In the genomic region with DNA sequence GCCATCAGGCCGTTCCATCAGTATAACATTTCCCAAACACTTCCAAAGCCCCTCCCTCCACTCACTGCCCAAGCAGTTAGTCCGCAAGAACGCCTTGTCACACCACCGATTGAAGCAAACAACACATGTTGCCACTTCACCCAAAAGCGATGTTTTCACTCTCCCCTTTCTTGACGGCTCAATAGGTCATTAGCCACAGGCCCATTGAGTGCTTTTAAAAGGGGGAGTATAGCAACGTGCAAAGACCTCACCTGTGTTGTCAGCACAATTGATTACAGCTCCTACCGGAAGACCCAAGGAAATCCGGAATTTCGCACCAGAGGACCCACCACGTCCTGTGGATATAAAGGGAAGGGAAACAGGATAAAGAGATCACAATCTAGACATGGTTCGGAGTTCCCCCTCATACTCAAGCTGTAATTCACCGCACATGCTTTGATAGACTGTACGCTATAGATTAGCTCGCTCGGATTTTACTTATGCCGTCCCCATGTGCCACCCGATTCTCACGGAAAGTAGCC, we compare ENCODE assay signal across 8 cellular contexts. TPM values are rescaled to one million over a fixed set of nuclear protein-coding genes. Genes with fewer than 3 reads are reported as not detected.
DNase-seq lines count a peak whose midpoint lies in the region; ATAC-seq, FAIRE-seq and TF ChIP-seq lines count a peak whose summit lies in the region.

No MANE protein-coding gene starts in this region.

- peaks cover 22% of the 10 kb centered on the region for H3K4me1 Mint-ChIP-seq in Caco-2 (ENCODE audit: low read depth, unreplicated experiment)

- peak overlapping the region; percentile 100 for H3K4me3 Mint-ChIP-seq in Caco-2 (ENCODE audit: unreplicated experiment)

- H3K36me3 ChIP-seq in Caco-2 (ENCODE audit: control insufficient read depth, insufficient read depth, low read length) (peaks cover 7% of the 10 kb centered on the region), lung (ENCODE audit: control insufficient read depth in 2 of 2, insufficient read depth in 2 of 2, low read length in 2 of 2) (peaks cover 26 to 39% of the 10 kb centered on the region in 2 donors), upper lobe of right lung (peaks cover 48% of the 10 kb centered on the region)

- no peaks in the 10 kb centered on the region for H3K9me3 ChIP-seq in Caco-2
- H3K9me3 ChIP-seq in lung (ENCODE audit: control insufficient read depth in 2 of 2, insufficient read depth in 1 of 2, low read length in 1 of 2): no peaks in the 10 kb centered on the region
- no peaks in the 10 kb centered on the region for H3K9me3 ChIP-seq in upper lobe of right lung

- CTCF ChIA-PET in Caco-2 (lab: Charles Lee): no interaction called here

- no peak for FAIRE-seq in HTR-8/SVneo (lab: Jason Lieb, UNC)

- ATAC-seq in lung (ENCODE audit: insufficient read depth, low FRiP score) (no peak), upper lobe of right lung (peak; percentile 6), GM21723 (IDR thresholded peaks at IDR 0.05; ENCODE audit: unreplicated experiment) (no peak), GM19023 (IDR thresholded peaks at IDR 0.05; ENCODE audit: unreplicated experiment) (no peak)

- peaks cover 67% of the 10 kb centered on the region for H3K36me3 Mint-ChIP-seq in Caco-2 (ENCODE audit: insufficient read depth, unreplicated experiment)

- no peak for DNase-seq in Caco-2
- DNase-seq in NAMALWA (ENCODE audit: low spot score): peak; percentile 41
- no peak for DNase-seq in cardiac fibroblast (ENCODE audit: low read depth in 2 of 2)
- DNase-seq in lung (ENCODE audit: low spot score): no peak
- DNase-seq in upper lobe of right lung: no peak
- no peak for DNase-seq in HTR-8/SVneo (ENCODE audit: insufficient read length, low spot score)

- no peaks in the 10 kb centered on the region for H3K27me3 Mint-ChIP-seq in Caco-2 (ENCODE audit: insufficient read depth, unreplicated experiment)

- H3K4me1 ChIP-seq in Caco-2 (peaks cover 10% of the 10 kb centered on the region; the same call in 1 of the 2 replicates), lung (ENCODE audit: control insufficient read depth in 2 of 2, insufficient read depth in 2 of 2, low read length in 2 of 2) (peaks cover 3 to 14% of the 10 kb centered on the region in 2 donors), upper lobe of right lung (peaks cover 21% of the 10 kb centered on the region)

- peak overlapping the region; percentile 62 for H3K4me3 ChIP-seq in Caco-2 (ENCODE audit: low read depth, low read length)
- H3K4me3 ChIP-seq in cardiac fibroblast (replicated peaks in 1 of 2; ENCODE audit: low read depth in 2 of 2, low read length in 2 of 2): peak overlapping the region; percentile 64 to 76
- peak overlapping the region; percentile 70 for H3K4me3 ChIP-seq in lung
- H3K4me3 ChIP-seq in upper lobe of right lung: peak overlapping the region; percentile 61

- TF ChIP-seq CTCF in Caco-2 (IDR thresholded peaks at IDR 0.05; ENCODE audit: insufficient read depth in 1 of 2, low read depth in 1 of 2, low read length in 1 of 2, severe bottlenecking in 1 of 2, unreplicated experiment in 1 of 2): no peak
- no peak for TF ChIP-seq CTCF in cardiac fibroblast (IDR thresholded peaks at IDR 0.05; ENCODE audit: low read depth, low read length)
- TF ChIP-seq CTCF in lung (IDR thresholded peaks at IDR 0.05; ENCODE audit: control extremely low read depth, extremely low read depth): no peak
- TF ChIP-seq CTCF in upper lobe of right lung (IDR thresholded peaks at IDR 0.05): no peak

- WGBS in lung, 2 donors: 0 to 1% methylated on average over 19 of the region's 19 CpGs

- H3K9me3 Mint-ChIP-seq in Caco-2 (ENCODE audit: unreplicated experiment): no peaks in the 10 kb centered on the region

- peak overlapping the region; percentile 100 for H3K27ac Mint-ChIP-seq in Caco-2 (ENCODE audit: unreplicated experiment)

- peak overlapping the region; percentile 55 to 96 for H3K27ac ChIP-seq in lung (ENCODE audit: low read depth in 1 of 2, low read length in 1 of 2)
- peak overlapping the region; percentile 97 for H3K27ac ChIP-seq in upper lobe of right lung

- no TSS peak for BruUV-seq in Caco-2 (replicated peaks; lab: Mats Ljungman, UMichigan)

- POLR2A ChIA-PET in Caco-2 (lab: Charles Lee): interaction anchor here (1.0 to 2.1 kb wide), 2 partner anchors 15 to 16 kb away, joined by 3 to 42 read pairs; a partner anchor contains a TSS

- intact Hi-C loops in Caco-2 (cut with micrococcal nuclease; ENCODE audit: unreplicated experiment) (loop anchor here (1.0 kb wide), 2 partner anchors 18 to 28 kb away; a partner anchor contains a TSS), upper lobe of right lung (cut with DNase I) (no loop called here)

- no peaks in the 10 kb centered on the region for H3K27me3 ChIP-seq in Caco-2 (replicated peaks; ENCODE audit: control insufficient read depth, insufficient read depth, low read length)
- H3K27me3 ChIP-seq in lung (ENCODE audit: control insufficient read depth, insufficient read depth): no peaks in the 10 kb centered on the region
- no peaks in the 10 kb centered on the region for H3K27me3 ChIP-seq in upper lobe of right lung

RNA-seq across cellular contexts. Expression of a gene that starts 0.7 kb away (rescaled TPM):
- total RNA-seq in Caco-2 (2022) (2,216 and 2,327 TPM in 2 replicates), lung (1,000 to 10,000 TPM in 1 of 2 donors, 100 to 1,000 TPM in 1; 989 to 1,269 TPM), upper lobe of right lung (1,142 TPM)
- 1,000 to 10,000 TPM; 2,276 to 4,467 TPM for polyA plus RNA-seq in lung

RNA-seq across cellular contexts. Expression of a gene that starts 17.0 kb away (rescaled TPM):
- total RNA-seq in Caco-2 (2022) (137 and 143 TPM in 2 replicates), lung (100 to 1,000 TPM in 1 of 2 donors, 10 to 100 TPM in 1; 78.8 to 140 TPM), upper lobe of right lung (158 TPM)
- 10 to 100 TPM; 65.5 to 85.1 TPM for polyA plus RNA-seq in lung

RNA-seq across cellular contexts. Expression of a gene that starts 27.7 kb away (rescaled TPM):
- total RNA-seq in Caco-2 (2022) (18.2 and 19.1 TPM in 2 replicates), lung (10 to 100 TPM; 21.2 TPM), upper lobe of right lung (22.2 TPM)
- 10 to 100 TPM; 20.1 to 21.4 TPM for polyA plus RNA-seq in lung

RNA-seq across cellular contexts. Expression of a gene that starts 53.5 kb away (rescaled TPM):
- total RNA-seq in Caco-2 (2022) (39.6 and 42.3 TPM in 2 replicates), lung (10 to 100 TPM; 42.1 to 42.3 TPM), upper lobe of right lung (50.5 TPM)
- polyA plus RNA-seq in lung: 10 to 100 TPM; 16.1 to 16.3 TPM
